1 cellular context compared by ENCODE assay signal in the genomic region with DNA sequence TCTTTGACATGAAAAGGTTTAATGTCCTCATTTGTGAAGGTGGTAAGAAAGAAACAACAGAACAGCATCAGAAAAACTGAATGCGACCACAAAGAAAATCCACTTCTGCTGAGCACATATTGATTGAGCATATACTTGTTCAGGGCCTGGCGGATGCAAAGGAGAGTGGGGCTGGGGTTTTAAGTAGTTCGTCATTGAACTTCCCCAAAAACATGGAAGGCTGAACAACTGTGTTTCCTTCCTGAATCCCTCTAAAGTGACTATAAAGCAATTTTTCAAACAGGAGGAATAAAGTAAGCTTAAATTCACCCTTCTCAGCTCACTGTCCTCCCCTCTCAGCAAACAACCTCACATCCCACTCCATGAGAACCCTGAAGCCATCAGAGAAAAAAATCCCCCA.
TF ChIP-seq lines count a peak whose summit lies in the region.

No MANE protein-coding gene starts in this region.

TF ChIP-seq in GM23338, 12 proteins besides CTCF, POLR2A, EP300 and RAD21 (continued from another document):
- TF ChIP-seq, protein P1, sequence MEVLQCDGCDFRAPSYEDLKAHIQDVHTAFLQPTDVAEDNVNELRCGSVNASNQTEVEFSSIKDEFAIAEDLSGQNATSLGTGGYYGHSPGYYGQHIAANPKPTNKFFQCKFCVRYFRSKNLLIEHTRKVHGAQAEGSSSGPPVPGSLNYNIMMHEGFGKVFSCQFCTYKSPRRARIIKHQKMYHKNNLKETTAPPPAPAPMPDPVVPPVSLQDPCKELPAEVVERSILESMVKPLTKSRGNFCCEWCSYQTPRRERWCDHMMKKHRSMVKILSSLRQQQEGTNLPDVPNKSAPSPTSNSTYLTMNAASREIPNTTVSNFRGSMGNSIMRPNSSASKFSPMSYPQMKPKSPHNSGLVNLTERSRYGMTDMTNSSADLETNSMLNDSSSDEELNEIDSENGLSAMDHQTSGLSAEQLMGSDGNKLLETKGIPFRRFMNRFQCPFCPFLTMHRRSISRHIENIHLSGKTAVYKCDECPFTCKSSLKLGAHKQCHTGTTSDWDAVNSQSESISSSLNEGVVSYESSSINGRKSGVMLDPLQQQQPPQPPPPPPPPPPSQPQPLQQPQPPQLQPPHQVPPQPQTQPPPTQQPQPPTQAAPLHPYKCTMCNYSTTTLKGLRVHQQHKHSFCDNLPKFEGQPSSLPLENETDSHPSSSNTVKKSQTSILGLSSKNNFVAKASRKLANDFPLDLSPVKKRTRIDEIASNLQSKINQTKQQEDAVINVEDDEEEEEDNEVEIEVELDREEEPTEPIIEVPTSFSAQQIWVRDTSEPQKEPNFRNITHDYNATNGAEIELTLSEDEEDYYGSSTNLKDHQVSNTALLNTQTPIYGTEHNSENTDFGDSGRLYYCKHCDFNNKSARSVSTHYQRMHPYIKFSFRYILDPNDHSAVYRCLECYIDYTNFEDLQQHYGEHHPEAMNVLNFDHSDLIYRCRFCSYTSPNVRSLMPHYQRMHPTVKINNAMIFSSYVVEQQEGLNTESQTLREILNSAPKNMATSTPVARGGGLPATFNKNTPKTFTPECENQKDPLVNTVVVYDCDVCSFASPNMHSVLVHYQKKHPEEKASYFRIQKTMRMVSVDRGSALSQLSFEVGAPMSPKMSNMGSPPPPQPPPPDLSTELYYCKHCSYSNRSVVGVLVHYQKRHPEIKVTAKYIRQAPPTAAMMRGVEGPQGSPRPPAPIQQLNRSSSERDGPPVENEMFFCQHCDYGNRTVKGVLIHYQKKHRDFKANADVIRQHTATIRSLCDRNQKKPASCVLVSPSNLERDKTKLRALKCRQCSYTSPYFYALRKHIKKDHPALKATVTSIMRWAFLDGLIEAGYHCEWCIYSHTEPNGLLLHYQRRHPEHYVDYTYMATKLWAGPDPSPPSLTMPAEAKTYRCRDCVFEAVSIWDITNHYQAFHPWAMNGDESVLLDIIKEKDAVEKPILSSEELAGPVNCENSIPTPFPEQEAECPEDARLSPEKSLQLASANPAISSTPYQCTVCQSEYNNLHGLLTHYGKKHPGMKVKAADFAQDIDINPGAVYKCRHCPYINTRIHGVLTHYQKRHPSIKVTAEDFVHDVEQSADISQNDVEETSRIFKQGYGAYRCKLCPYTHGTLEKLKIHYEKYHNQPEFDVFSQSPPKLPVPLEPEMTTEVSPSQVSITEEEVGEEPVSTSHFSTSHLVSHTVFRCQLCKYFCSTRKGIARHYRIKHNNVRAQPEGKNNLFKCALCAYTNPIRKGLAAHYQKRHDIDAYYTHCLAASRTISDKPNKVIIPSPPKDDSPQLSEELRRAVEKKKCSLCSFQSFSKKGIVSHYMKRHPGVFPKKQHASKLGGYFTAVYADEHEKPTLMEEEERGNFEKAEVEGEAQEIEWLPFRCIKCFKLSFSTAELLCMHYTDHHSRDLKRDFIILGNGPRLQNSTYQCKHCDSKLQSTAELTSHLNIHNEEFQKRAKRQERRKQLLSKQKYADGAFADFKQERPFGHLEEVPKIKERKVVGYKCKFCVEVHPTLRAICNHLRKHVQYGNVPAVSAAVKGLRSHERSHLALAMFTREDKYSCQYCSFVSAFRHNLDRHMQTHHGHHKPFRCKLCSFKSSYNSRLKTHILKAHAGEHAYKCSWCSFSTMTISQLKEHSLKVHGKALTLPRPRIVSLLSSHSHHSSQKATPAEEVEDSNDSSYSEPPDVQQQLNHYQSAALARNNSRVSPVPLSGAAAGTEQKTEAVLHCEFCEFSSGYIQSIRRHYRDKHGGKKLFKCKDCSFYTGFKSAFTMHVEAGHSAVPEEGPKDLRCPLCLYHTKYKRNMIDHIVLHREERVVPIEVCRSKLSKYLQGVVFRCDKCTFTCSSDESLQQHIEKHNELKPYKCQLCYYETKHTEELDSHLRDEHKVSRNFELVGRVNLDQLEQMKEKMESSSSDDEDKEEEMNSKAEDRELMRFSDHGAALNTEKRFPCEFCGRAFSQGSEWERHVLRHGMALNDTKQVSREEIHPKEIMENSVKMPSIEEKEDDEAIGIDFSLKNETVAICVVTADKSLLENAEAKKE (CRISPR knock-in tag; IDR thresholded peaks at IDR 0.05) = no peak
